In genomic region chr9:129962889-129963703, GRCh38 we compare ENCODE assay signal across 7 cellular contexts.
DNase-seq lines count a peak whose midpoint lies in the region; ATAC-seq, FAIRE-seq and TF ChIP-seq lines count a peak whose summit lies in the region.

No MANE protein-coding gene starts in this region.

- H3K4me2 ChIP-seq in K562 (ENCODE audit: insufficient read depth, low read length): peak overlapping the region; percentile 78

- H3K79me2 ChIP-seq in K562 (ENCODE audit: control insufficient read depth, insufficient read depth, low read length): no peaks in the 10 kb centered on the region

- no peak for TF ChIP-seq CTCF in K562 (IDR thresholded peaks at IDR 0.05 in 2 of 3, conservative IDR thresholded peaks at IDR 0.05 in 1 of 3; ENCODE audit: insufficient read depth in 2 of 3, low read depth in 1 of 3, low read length in 3 of 3)

- peak overlapping the region; percentile 37 for H3K4me3 ChIP-seq in K562

- BruUV-seq in K562 (replicated peaks; lab: Mats Ljungman, UMichigan): no TSS peak

- FAIRE-seq in K562 (lab: Jason Lieb, UNC): peak; percentile 80

- no peaks in the 10 kb centered on the region for H3K9me1 ChIP-seq in K562 (ENCODE audit: control insufficient read depth, insufficient read depth, low read length)

- ATAC-seq in HG03159 (IDR thresholded peaks at IDR 0.05; ENCODE audit: unreplicated experiment): peak; percentile 91
- ATAC-seq in T-cell (replicated peaks in 1 of 4): peak; percentile 95 to 96 (median 96)
- peak; percentile 86 for ATAC-seq in K562

- in situ Hi-C loops in K562 (cut with MboI): no loop called here

- peak overlapping the region; percentile 97 to 99 for H3K27ac Mint-ChIP-seq in T-cell

- TF ChIP-seq RAD21 in K562 (CRISPR knock-in tag; conservative IDR thresholded peaks at IDR 0.05 in 1 of 2, IDR thresholded peaks at IDR 0.05 in 1 of 2): no peak

- intact Hi-C loops in K562 (cut with micrococcal nuclease): no loop called here

- POLR2A ChIA-PET in T-cell (lab: Charles Lee) (interaction anchor here in 1 of 2 donors (0.5 to 1.6 kb wide), 9 partner anchors 9 to 731 kb away, joined by 3 to 6 read pairs (median 4); partner anchors contain the start of gene EXOSC2), K562 (lab: Yijun Ruan, JAX) (interaction anchor here (0.7 to 1.6 kb wide), 4 partner anchors 10 to 33 kb away, joined by 3 to 5 read pairs (median 4); no protein-coding TSS in a partner anchor)

- TF ChIP-seq POLR2A in GM19099 (IDR thresholded peaks at IDR 0.05; ENCODE audit: extremely low read depth, insufficient read length, low read depth): peak; percentile 46
- peak; percentile 67 for TF ChIP-seq POLR2A in K562 (conservative IDR thresholded peaks at IDR 0.05)

- no peak for TF ChIP-seq EP300 in K562 (IDR thresholded peaks at IDR 0.05; ENCODE audit: low read length)

- H3K9me3 ChIP-seq in K562 (replicated peaks; ENCODE audit: control insufficient read depth, insufficient read depth, low read depth, low read length): no peaks in the 10 kb centered on the region

- H3K9ac ChIP-seq in K562 (ENCODE audit: insufficient read depth in 1 of 2, low read depth in 2 of 2, low read length in 2 of 2): peak overlapping the region; percentile 70 to 91; a peak in 3 of 4 replicates

- no peaks in the 10 kb centered on the region for H3K27me3 Mint-ChIP-seq in T-cell

- peak overlapping the region; percentile 41 for H3K27ac ChIP-seq in K562 (ENCODE audit: extremely low read depth, low read depth, low read length)

- WGBS in K562 (ENCODE audit: insufficient coverage, low coverage, missing lambda C conversion rate): 16% methylated on average over 12 of the region's 14 CpGs

- DNase-seq in T-cell (peak; percentile 30 to 88 (median 76)), K562 (ENCODE audit: extremely low read depth in 1 of 4, low spot score in 3 of 4) (peak in 2 of 4 experiments; percentile 46 to 67), iPS-NIHi7 (ENCODE audit: extremely low spot score) (peak; percentile 60), cerebellum (ENCODE audit: low spot score) (no peak)
- DNase-seq in stimulated activated CD4-positive, alpha-beta T cell treated with anti-CD3 and anti-CD28 coated beads, Interleukin-1b, Interleukin-23, amount 100 ng/mL, for 1 hour (ENCODE audit: low read depth in 2 of 2): peak; percentile 29 to 32

- CTCF ChIA-PET in T-cell (lab: Charles Lee) (interaction anchor here (0.5 to 2.5 kb wide), 14 partner anchors 18 to 1691 kb away, joined by 3 to 9 read pairs (median 5); partner anchors contain the start of gene GPR107 (in 1 of the 2)), K562 (lab: Yijun Ruan, JAX; ENCODE audit: low intra/inter-chr PET ratio) (interaction anchor here (0.6 kb wide), 1 partner anchor 147 kb away, joined by 3 read pairs; no protein-coding TSS in a partner anchor)

- H3K27me3 ChIP-seq in K562 (ENCODE audit: control insufficient read depth in 2 of 2, insufficient read depth in 2 of 2, low read length in 2 of 2): no peaks in the 10 kb centered on the region

- H2AFZ ChIP-seq in K562 (ENCODE audit: low read depth, low read length): peak overlapping the region; percentile 91

- H3K9me3 Mint-ChIP-seq in T-cell: no peaks in the 10 kb centered on the region

- no peaks in the 10 kb centered on the region for H3K36me3 ChIP-seq in K562 (ENCODE audit: control insufficient read depth, insufficient read depth, low read length)

- peaks cover 69 to 76% (median 71%) of the 10 kb centered on the region in 3 donors for H3K4me1 Mint-ChIP-seq in T-cell

- H4K20me1 ChIP-seq in K562 (replicated peaks; ENCODE audit: control insufficient read depth, insufficient read depth, low read length): no peaks in the 10 kb centered on the region

- H3K36me3 Mint-ChIP-seq in T-cell: peaks cover 30% of the 10 kb centered on the region

- peaks cover 0 to 18% of the 10 kb centered on the region in 2 experiments; a peak in 3 of 5 replicates for H3K4me1 ChIP-seq in K562 (replicated peaks in 1 of 2; ENCODE audit: control insufficient read depth in 2 of 2, insufficient read depth in 2 of 2, low read length in 2 of 2)

- H3K4me3 Mint-ChIP-seq in T-cell: peak overlapping the region; percentile 82 to 84 (median 84)

TF ChIP-seq in K562, 482 proteins besides CTCF, POLR2A, EP300 and RAD21 (continues in another document):
- TF ChIP-seq CEBPZ (IDR thresholded peaks at IDR 0.05; ENCODE audit: borderline replicate concordance, low read depth, low read length): no peak
- no peak for TF ChIP-seq BACH1 (tag; IDR thresholded peaks at IDR 0.05)
- 0 out of 2 replicates have a peak, but pooled peaks have one; percentile 39 for TF ChIP-seq ZNF175 (CRISPR knock-in tag; IDR thresholded peaks at IDR 0.05; ENCODE audit: low read depth)
- no peak for TF ChIP-seq USF2 (CRISPR knock-in tag; IDR thresholded peaks at IDR 0.05)
- TF ChIP-seq MEIS2 (IDR thresholded peaks at IDR 0.05; ENCODE audit: partially characterized antibody): peak; percentile 65
- TF ChIP-seq AFF1 (IDR thresholded peaks at IDR 0.05; ENCODE audit: low read depth in 1 of 2, partially characterized antibody in 2 of 2): no peak
- TF ChIP-seq POLR2AphosphoS5 (IDR thresholded peaks at IDR 0.05; ENCODE audit: control insufficient read depth, insufficient read depth, low read depth, low read length): peak; percentile 52; the same call in 1 of the 2 replicates
- peak; percentile 49; the same call in 1 of the 2 replicates for TF ChIP-seq RAD51 (IDR thresholded peaks at IDR 0.05; ENCODE audit: borderline replicate concordance, low read depth)
- TF ChIP-seq HNRNPLL (IDR thresholded peaks at IDR 0.05; ENCODE audit: low read depth, low read length, poor library complexity, severe bottlenecking): peak; percentile 93
- TF ChIP-seq NFYB (IDR thresholded peaks at IDR 0.05; ENCODE audit: extremely low read depth, insufficient read length): no peak
